ENCODE assay signal across 27 cellular contexts in the genomic region with DNA sequence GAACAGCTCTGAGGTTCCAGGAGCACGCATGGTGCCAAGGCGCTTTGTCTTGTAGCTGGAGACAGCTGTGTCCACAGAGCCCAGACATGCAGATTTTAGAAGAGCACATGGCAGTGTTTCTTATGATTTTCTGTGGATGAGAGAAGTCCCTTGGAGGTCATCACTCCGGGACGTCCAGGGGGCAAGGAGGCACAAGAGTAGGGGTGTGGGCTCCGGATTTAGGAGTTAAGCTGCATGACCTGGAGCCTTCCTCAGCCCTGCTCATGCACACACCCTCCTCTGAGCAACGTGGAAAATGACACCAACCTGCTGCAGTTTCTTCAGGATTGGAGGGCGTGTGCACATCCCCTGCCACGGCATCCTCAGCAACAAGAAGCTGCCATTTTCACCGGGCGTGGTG.
"Had no signal": no experiment of that assay in that cellular context is flagged by ENCODE, and none has a peak within 500 bp of the region (broad histone marks: within the 10 kb centered on the region; RNA-seq: fewer than 3 reads in every experiment).

No MANE protein-coding gene starts in this region.

- H3K9me3 Mint-ChIP-seq: naive thymus-derived CD8-positive, alpha-beta T cell; natural killer cell treated with Interleukin-12 subunit alpha and Interleukin-12 subunit beta and Interleukin-15 and Interleukin-18, amount 100 ng/mL, for 72 hours; neural progenitor cell; stimulated activated effector memory CD8-positive, alpha-beta T cell treated with anti-CD3 and anti-CD28 coated beads, Interleukin-12 subunit alpha, Interleukin-12 subunit beta, amount 100 ng/mL, for 72 hours; stimulated activated naive B cell treated with anti-CD40 and anti-IgM and Interleukin-4, amounts not matched to agents 10 μg/mL and 1 μg/mL and 100 μg/mL, for 72 hours; stimulated activated naive CD8-positive, alpha-beta T cell treated with anti-CD3 and anti-CD28 coated beads, Interleukin-15, Interleukin-2, amounts not matched to agents 100 ng/mL and 50 ng/mL, for 24 hours had no signal

- H3K27me3 ChIP-seq: neural progenitor cell, pancreas, right lobe of liver, thyroid gland, tibial nerve, upper lobe of left lung, vagina had no signal

- H3K36me3 Mint-ChIP-seq: naive B cell; naive thymus-derived CD8-positive, alpha-beta T cell; natural killer cell treated with Interleukin-12 subunit alpha and Interleukin-12 subunit beta and Interleukin-15 and Interleukin-18, amount 100 ng/mL, for 72 hours; neural progenitor cell; stimulated activated effector memory CD8-positive, alpha-beta T cell treated with anti-CD3 and anti-CD28 coated beads, Interleukin-12 subunit alpha, Interleukin-12 subunit beta, amount 100 ng/mL, for 72 hours; stimulated activated naive B cell treated with anti-CD40 and anti-IgM and Interleukin-4, amounts not matched to agents 10 μg/mL and 1 μg/mL and 100 μg/mL, for 72 hours had no signal

- H3K4me2 ChIP-seq: neural progenitor cell had no signal

- DNase-seq: naive B cell; naive thymus-derived CD8-positive, alpha-beta T cell; occipital lobe; pancreas; retina; right cardiac atrium; right lobe of liver; sigmoid colon; small intestine; stimulated activated CD4-positive, alpha-beta T cell treated with anti-CD3 and anti-CD28 coated beads, Interleukin-12 subunit alpha, Interleukin-12 subunit beta, amount 100 ng/mL, for 4 hours; stimulated activated CD4-positive, alpha-beta T cell treated with anti-CD3 and anti-CD28 coated beads, Interleukin-1b, Interleukin-23, amount 100 ng/mL, for 48 hours; stimulated activated CD4-positive, alpha-beta T cell treated with anti-CD3 and anti-CD28 coated beads, Interleukin-4, amount 100 ng/mL, for 24 hours; stimulated activated naive B cell treated with anti-CD40 and anti-IgM and Interleukin-4, amounts not matched to agents 10 μg/mL and 1 μg/mL and 100 μg/mL, for 72 hours; stimulated activated naive CD4-positive, alpha-beta T cell treated with Interleukin-2 at 50 U/mL for 16 hours; stomach; thyroid gland; trophoblast cell; upper lobe of left lung had no signal

- H3K4me1 Mint-ChIP-seq: stimulated activated effector memory CD8-positive, alpha-beta T cell treated with anti-CD3 and anti-CD28 coated beads, Interleukin-12 subunit alpha, Interleukin-12 subunit beta, amount 100 ng/mL, for 72 hours had no signal

- H3K27ac ChIP-seq: neural progenitor cell, pancreas, prostate gland, right lobe of liver, sigmoid colon, stomach, thoracic aorta, thyroid gland, tibial nerve, upper lobe of left lung, vagina had no signal

- H2AFZ ChIP-seq: neural progenitor cell had no signal

- H3K4me3 Mint-ChIP-seq: naive thymus-derived CD8-positive, alpha-beta T cell; natural killer cell treated with Interleukin-12 subunit alpha and Interleukin-12 subunit beta and Interleukin-15 and Interleukin-18, amount 100 ng/mL, for 72 hours; neural progenitor cell; stimulated activated effector memory CD8-positive, alpha-beta T cell treated with anti-CD3 and anti-CD28 coated beads, Interleukin-12 subunit alpha, Interleukin-12 subunit beta, amount 100 ng/mL, for 72 hours; stimulated activated naive B cell treated with anti-CD40 and anti-IgM and Interleukin-4, amounts not matched to agents 10 μg/mL and 1 μg/mL and 100 μg/mL, for 72 hours; stimulated activated naive CD8-positive, alpha-beta T cell treated with anti-CD3 and anti-CD28 coated beads, Interleukin-15, Interleukin-2, amounts not matched to agents 100 ng/mL and 50 ng/mL, for 24 hours had no signal

- H3K9me3 ChIP-seq: pancreas, prostate gland, right lobe of liver, sigmoid colon, stomach, thoracic aorta, thyroid gland, tibial nerve, upper lobe of left lung, vagina had no signal

- FAIRE-seq: pancreas, small intestine, urothelium cell line had no signal

- H3K9ac ChIP-seq: neural progenitor cell had no signal

- H3K36me3 ChIP-seq: neural progenitor cell, pancreas, prostate gland, right lobe of liver, sigmoid colon, stomach, thoracic aorta, thyroid gland, tibial nerve, upper lobe of left lung, vagina had no signal

- H3K4me3 ChIP-seq: neural progenitor cell, pancreas, prostate gland, right lobe of liver, sigmoid colon, stomach, thoracic aorta, thyroid gland, tibial nerve, upper lobe of left lung, vagina had no signal

- H3K27ac Mint-ChIP-seq: naive thymus-derived CD8-positive, alpha-beta T cell; neural progenitor cell; stimulated activated effector memory CD8-positive, alpha-beta T cell treated with anti-CD3 and anti-CD28 coated beads, Interleukin-12 subunit alpha, Interleukin-12 subunit beta, amount 100 ng/mL, for 72 hours; stimulated activated naive B cell treated with anti-CD40 and anti-IgM and Interleukin-4, amounts not matched to agents 10 μg/mL and 1 μg/mL and 100 μg/mL, for 72 hours; stimulated activated naive CD8-positive, alpha-beta T cell treated with anti-CD3 and anti-CD28 coated beads, Interleukin-15, Interleukin-2, amounts not matched to agents 100 ng/mL and 50 ng/mL, for 24 hours had no signal

- H3K4me1 ChIP-seq: neural progenitor cell, pancreas, prostate gland, right lobe of liver, sigmoid colon, stomach, thyroid gland, tibial nerve, upper lobe of left lung, vagina had no signal
